In genomic region chr16:9362050-9362449, GRCh38 we compare ENCODE assay signal across 34 cellular contexts.
"Had no signal": no experiment of that assay in that cellular context is flagged by ENCODE, and none has a peak within 500 bp of the region (broad histone marks: within the 10 kb centered on the region; RNA-seq: fewer than 3 reads in every experiment).

No MANE protein-coding gene starts in this region.

- H3K27me3 Mint-ChIP-seq: activated CD4-positive, alpha-beta memory T cell treated with anti-CD3 and anti-CD28 coated beads for 36 hours; activated CD4-positive, alpha-beta T cell treated with anti-CD3 and anti-CD28 coated beads, Interleukin-2, amount 10 ng/mL, durations not matched to agents 24 days and 14 days; activated CD8-positive, alpha-beta memory T cell treated with anti-CD3 and anti-CD28 coated beads, Interleukin-2, amount 10 ng/mL, durations not matched to agents 7 days and 5 days; activated T-cell treated with anti-CD3 and anti-CD28 coated beads, Interleukin-2, amount 50 U/mL, for 24 hours; central memory CD8-positive, alpha-beta T cell; dendritic cell treated with granulocyte-macrophage colony-stimulating factor and Interleukin-4, amounts not matched to agents 40 ng/mL and 50 ng/mL, for 4 days; T-helper 17 cell had no signal

- ATAC-seq: activated CD4-positive, alpha-beta T cell treated with anti-CD3 and anti-CD28 coated beads for 36 hours; activated CD8-positive, alpha-beta memory T cell treated with anti-CD3 and anti-CD28 coated beads, Interleukin-2, amount 10 ng/mL, durations not matched to agents 7 days and 5 days; activated CD8-positive, alpha-beta T cell treated with anti-CD3 and anti-CD28 coated beads, Interleukin-2, amount 10 ng/mL, durations not matched to agents 7 days and 5 days; activated T-cell treated with anti-CD3 and anti-CD28 coated beads, Interleukin-2, amount 50 U/mL, for 72 hours; gastroesophageal sphincter; T-helper 17 cell had no signal

- H3K27ac ChIP-seq: brain microvascular endothelial cell, coronary artery, dorsolateral prefrontal cortex, esophagus squamous epithelium, gastroesophageal sphincter, WERI-Rb-1 had no signal

- H3K4me3 Mint-ChIP-seq: activated CD4-positive, alpha-beta memory T cell treated with anti-CD3 and anti-CD28 coated beads for 36 hours; activated CD4-positive, alpha-beta T cell treated with anti-CD3 and anti-CD28 coated beads for 36 hours; activated CD4-positive, alpha-beta T cell treated with anti-CD3 and anti-CD28 coated beads, Interleukin-2, amount 10 ng/mL, durations not matched to agents 24 days and 14 days; activated CD8-positive, alpha-beta memory T cell treated with anti-CD3 and anti-CD28 coated beads, Interleukin-2, amount 10 ng/mL, durations not matched to agents 7 days and 5 days; activated CD8-positive, alpha-beta T cell treated with anti-CD3 and anti-CD28 coated beads, Interleukin-2, amount 10 ng/mL, durations not matched to agents 7 days and 5 days; activated naive CD8-positive, alpha-beta T cell; activated T-cell treated with anti-CD3 and anti-CD28 coated beads, Interleukin-2, amount 50 U/mL, for 24 hours; activated T-cell treated with anti-CD3 and anti-CD28 coated beads, Interleukin-2, amount 50 U/mL, for 72 hours; central memory CD8-positive, alpha-beta T cell; dendritic cell treated with granulocyte-macrophage colony-stimulating factor and Interleukin-4, amounts not matched to agents 40 ng/mL and 50 ng/mL, for 4 days; T-helper 17 cell; T-helper 2 cell treated with Interferon-gamma antibody and Interleukin-4, amounts not matched to agents 5 μg/mL and 100 μg/mL, for 36 hours had no signal

- H3K9me3 Mint-ChIP-seq: dendritic cell treated with granulocyte-macrophage colony-stimulating factor and Interleukin-4, amounts not matched to agents 40 ng/mL and 50 ng/mL, for 4 days had no signal

- H3K9me3 ChIP-seq: esophagus squamous epithelium had no signal

- H3K36me3 Mint-ChIP-seq: activated CD4-positive, alpha-beta memory T cell treated with anti-CD3 and anti-CD28 coated beads for 36 hours; activated CD8-positive, alpha-beta memory T cell treated with anti-CD3 and anti-CD28 coated beads, Interleukin-2, amount 10 ng/mL, durations not matched to agents 7 days and 5 days; activated naive CD8-positive, alpha-beta T cell had no signal

- H3K36me3 ChIP-seq: brain microvascular endothelial cell, esophagus squamous epithelium, gastroesophageal sphincter, WERI-Rb-1 had no signal

- FAIRE-seq: astrocyte, bronchial epithelial cell had no signal

- H3K27me3 ChIP-seq: brain microvascular endothelial cell, dorsolateral prefrontal cortex, esophagus squamous epithelium, gastroesophageal sphincter had no signal

- H3K4me1 Mint-ChIP-seq: activated CD4-positive, alpha-beta T cell treated with anti-CD3 and anti-CD28 coated beads for 36 hours; activated CD4-positive, alpha-beta T cell treated with anti-CD3 and anti-CD28 coated beads, Interleukin-2, amount 10 ng/mL, durations not matched to agents 24 days and 14 days; activated CD8-positive, alpha-beta memory T cell treated with anti-CD3 and anti-CD28 coated beads, Interleukin-2, amount 10 ng/mL, durations not matched to agents 7 days and 5 days; central memory CD8-positive, alpha-beta T cell; T-helper 17 cell had no signal

- H3K4me3 ChIP-seq: coronary artery, dorsolateral prefrontal cortex, esophagus squamous epithelium, gastroesophageal sphincter had no signal

- H3K27ac Mint-ChIP-seq: activated CD4-positive, alpha-beta memory T cell treated with anti-CD3 and anti-CD28 coated beads for 36 hours; activated CD4-positive, alpha-beta T cell treated with anti-CD3 and anti-CD28 coated beads for 36 hours; activated CD4-positive, alpha-beta T cell treated with anti-CD3 and anti-CD28 coated beads, Interleukin-2, amount 10 ng/mL, durations not matched to agents 24 days and 14 days; activated CD8-positive, alpha-beta memory T cell treated with anti-CD3 and anti-CD28 coated beads, Interleukin-2, amount 10 ng/mL, durations not matched to agents 7 days and 5 days; activated CD8-positive, alpha-beta T cell treated with anti-CD3 and anti-CD28 coated beads, Interleukin-2, amount 10 ng/mL, durations not matched to agents 7 days and 5 days; activated naive CD8-positive, alpha-beta T cell; activated T-cell treated with anti-CD3 and anti-CD28 coated beads, Interleukin-2, amount 50 U/mL, for 24 hours; activated T-cell treated with anti-CD3 and anti-CD28 coated beads, Interleukin-2, amount 50 U/mL, for 72 hours; dendritic cell treated with granulocyte-macrophage colony-stimulating factor and Interleukin-4, amounts not matched to agents 40 ng/mL and 50 ng/mL, for 4 days; T-helper 17 cell; T-helper 2 cell treated with Interferon-gamma antibody and Interleukin-4, amounts not matched to agents 5 μg/mL and 100 μg/mL, for 36 hours had no signal

- DNase-seq: activated CD4-positive, alpha-beta memory T cell treated with anti-CD3 and anti-CD28 coated beads for 36 hours; activated CD4-positive, alpha-beta T cell treated with anti-CD3 and anti-CD28 coated beads for 36 hours; activated CD4-positive, alpha-beta T cell treated with anti-CD3 and anti-CD28 coated beads, Interleukin-2, amount 10 ng/mL, durations not matched to agents 24 days and 14 days; activated CD4-positive, CD25-positive, alpha-beta regulatory T cell; activated CD4-positive, CD25-positive, alpha-beta regulatory T cell treated with anti-CD3 and anti-CD28 coated beads, Interleukin-2, amount 50 U/mL, for 72 hours; activated CD8-positive, alpha-beta memory T cell treated with anti-CD3 and anti-CD28 coated beads, Interleukin-2, amount 10 ng/mL, durations not matched to agents 7 days and 5 days; activated CD8-positive, alpha-beta memory T cell treated with anti-CD3 and anti-CD28 coated beads, Interleukin-2, amount 50 U/mL, for 48 hours; activated CD8-positive, alpha-beta T cell treated with anti-CD3 and anti-CD28 coated beads, Interleukin-2, amount 10 ng/mL, durations not matched to agents 7 days and 5 days; activated gamma-delta T cell; activated naive CD4-positive, alpha-beta T cell treated with anti-CD3 and anti-CD28 coated beads, Interleukin-2, amount 50 U/mL, for 16 hours; activated naive CD4-positive, alpha-beta T cell treated with Interleukin-2 at 50 U/mL for 16 hours; activated T-cell treated with anti-CD3 and anti-CD28 coated beads for 4 hours; activated T-cell treated with anti-CD3 and anti-CD28 coated beads, Interleukin-2, amount 50 U/mL, for 24 hours; activated T-cell treated with anti-CD3 and anti-CD28 coated beads, Interleukin-2, amount 50 U/mL, for 72 hours; amniotic stem cell; anterior cingulate cortex; brain microvascular endothelial cell; dorsolateral prefrontal cortex; effector memory CD4-positive, alpha-beta T cell; erythroblast; esophagus squamous epithelium; foreskin melanocyte; T-helper 1 cell; T-helper 17 cell; T1000; WERI-Rb-1 had no signal
